Comparison of ENCODE assay signal across 10 cellular contexts in the genomic region with DNA sequence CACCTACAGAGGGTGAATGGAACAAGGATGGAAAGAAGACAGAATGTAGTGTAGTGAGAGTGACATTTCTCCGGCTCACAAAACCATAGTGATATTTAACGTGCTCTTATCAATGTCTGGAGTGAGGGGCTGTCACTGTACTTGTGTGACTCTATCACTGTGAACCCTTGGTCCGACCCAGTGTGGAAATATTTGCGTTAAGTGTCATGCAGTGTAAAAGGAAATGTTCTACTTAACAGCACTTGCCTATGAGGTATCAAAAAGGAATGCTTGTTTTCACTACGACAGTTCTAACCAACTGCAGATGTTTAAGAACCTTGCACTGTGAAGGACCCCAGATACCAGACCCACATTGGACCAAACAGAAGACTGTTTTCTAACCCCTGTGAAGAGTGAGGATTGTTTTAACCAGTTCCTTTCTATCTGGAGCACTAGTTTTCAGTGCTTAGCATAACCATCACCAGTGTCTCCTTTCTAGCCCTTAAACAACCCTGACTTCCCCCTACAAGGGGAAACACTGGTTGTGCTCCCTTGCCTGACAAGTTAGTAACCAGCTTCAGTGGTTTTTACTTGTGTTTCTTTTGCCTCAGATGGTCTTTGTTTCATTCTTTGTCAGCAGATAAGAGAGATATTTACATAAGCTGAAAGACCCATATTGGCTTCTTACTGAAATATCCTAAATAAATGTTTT.
DNase-seq lines count a peak whose midpoint lies in the region; ATAC-seq and TF ChIP-seq lines count a peak whose summit lies in the region.
"Had no signal": no experiment of that assay in that cellular context is flagged by ENCODE, and none has a peak within 500 bp of the region (broad histone marks: within the 10 kb centered on the region; RNA-seq: fewer than 3 reads in every experiment).

No MANE protein-coding gene starts in this region.

- H3K27me3 ChIP-seq in OCI-LY3 (ENCODE audit: low read depth, low read length): no peaks in the 10 kb centered on the region
- H3K27me3 ChIP-seq in heart right ventricle: peaks cover 0 to 13% (median 0%) of the 10 kb centered on the region in 7 donors

- TF ChIP-seq CTCF in OCI-LY3 (IDR thresholded peaks at IDR 0.05; ENCODE audit: low read depth, low read length) (no peak), heart right ventricle (IDR thresholded peaks at IDR 0.05) (no peak)

- H3K79me2 ChIP-seq in OCI-LY3 (ENCODE audit: low read length): no peaks in the 10 kb centered on the region

- ATAC-seq in GM21381 (IDR thresholded peaks at IDR 0.05; ENCODE audit: unreplicated experiment): peak; percentile 54
- no peak for ATAC-seq in heart right ventricle

- H3K27ac ChIP-seq in OCI-LY3 (ENCODE audit: low read length) (peak overlapping the region; percentile 88), heart right ventricle (no peak overlapping the region)

- WGBS in heart right ventricle, 2 donors: 18 to 39% methylated on average over 5 of the region's 5 CpGs

- intact Hi-C loops in heart right ventricle (cut with DNase I): no loop called here

- peak overlapping the region; percentile 22 for H2AFZ ChIP-seq in OCI-LY3 (ENCODE audit: low read depth, low read length)

- H3K36me3 ChIP-seq in OCI-LY3 (replicated peaks; ENCODE audit: low read depth, low read length): no peaks in the 10 kb centered on the region
- H3K36me3 ChIP-seq in heart right ventricle: no peaks in the 10 kb centered on the region

- H3K9ac ChIP-seq in OCI-LY3 (ENCODE audit: low read length): peak overlapping the region; percentile 58

- H3K4me3 ChIP-seq in OCI-LY3 (ENCODE audit: low read length) (peak overlapping the region; percentile 48), heart right ventricle (no peak overlapping the region)

- no peaks in the 10 kb centered on the region for H4K20me1 ChIP-seq in OCI-LY3 (ENCODE audit: insufficient read depth, low read length)

- H3K4me1 ChIP-seq in OCI-LY3 (ENCODE audit: low read length): peaks cover 35% of the 10 kb centered on the region
- no peaks in the 10 kb centered on the region for H3K4me1 ChIP-seq in heart right ventricle

- H3K9me3 ChIP-seq in OCI-LY3 (ENCODE audit: insufficient read depth, low read length) (no peaks in the 10 kb centered on the region), heart right ventricle (no peaks in the 10 kb centered on the region)

- peak; percentile 83 for DNase-seq in fibroblast of gingiva (ENCODE audit: low read depth)
- peak; percentile 75 for DNase-seq in smooth muscle cell of the brain vasculature (ENCODE audit: low read depth, low spot score)
- DNase-seq in D341Med (ENCODE audit: low spot score): no peak
- DNase-seq in superior temporal gyrus (ENCODE audit: extremely low spot score): no peak
- no peak for DNase-seq in stimulated activated CD4-positive, alpha-beta T cell treated with anti-CD3 and anti-CD28 coated beads, Interleukin-4, amount 100 ng/mL, for 24 hours
- no peak for DNase-seq in heart right ventricle
- DNase-seq: activated effector memory CD4-positive, alpha-beta T cell treated with Interleukin-2 at 50 U/mL for 16 hours; naive B cell had no signal

- peak overlapping the region; percentile 74 for H3K4me2 ChIP-seq in OCI-LY3 (ENCODE audit: low read length)

Comparison
In these comparisons a context has a peak if more than half of its experiments do, and no peak if none do; other contexts are left out.
1. DNase-seq: peak in fibroblast of gingiva (single experiment) and smooth muscle cell of the brain vasculature (single experiment); none in D341Med (single experiment), superior temporal gyrus (single experiment), stimulated activated CD4-positive, alpha-beta T cell treated with anti-CD3 and anti-CD28 coated beads, Interleukin-4, amount 100 ng/mL, for 24 hours (single experiment) and heart right ventricle (0 of 2).